ENCODE assay signal across 8 cellular contexts in genomic region chr7:28922618-28923331, GRCh38. TPM values are rescaled to one million over a fixed set of nuclear protein-coding genes. Genes with fewer than 3 reads are reported as not detected.
A peak's percentile ranks its signal among the peaks of the same experiment; 100 is the strongest.
DNase-seq lines count a peak whose midpoint lies in the region; ATAC-seq and TF ChIP-seq lines count a peak whose summit lies in the region.

No MANE protein-coding gene starts in this region.

- H3K27ac ChIP-seq in foreskin keratinocyte (no peak overlapping the region), osteoblast (ENCODE audit: low read depth, low read length) (no peak overlapping the region), tibial nerve (no peak overlapping the region)

- H2AFZ ChIP-seq in osteoblast (ENCODE audit: low read length): no peak overlapping the region

- H3K4me2 ChIP-seq in osteoblast (ENCODE audit: insufficient read depth, low read length): peak overlapping the region; percentile 44

- H3K79me2 ChIP-seq in osteoblast (ENCODE audit: insufficient read depth, low read length): no peaks in the 10 kb centered on the region

- H3K4me3 ChIP-seq in osteoblast (ENCODE audit: insufficient read depth, low read length): no peak overlapping the region
- no peak overlapping the region for H3K4me3 ChIP-seq in tibial nerve

- TF ChIP-seq EP300 in tibial nerve (IDR thresholded peaks at IDR 0.05): no peak

- H3K9me3 ChIP-seq in osteoblast (ENCODE audit: low read depth, low read length) (no peaks in the 10 kb centered on the region), tibial nerve (no peaks in the 10 kb centered on the region)

- H3K27me3 ChIP-seq in foreskin keratinocyte (peaks cover 11% of the 10 kb centered on the region), osteoblast (ENCODE audit: insufficient read depth, low read length) (peaks cover 24% of the 10 kb centered on the region), tibial nerve (no peaks in the 10 kb centered on the region)

- DNase-seq in GM03348 (ENCODE audit: low spot score): peak; percentile 50
- peak; percentile 75 for DNase-seq in LHCN-M2 (ENCODE audit: low read depth)
- DNase-seq in RPMI7951 (ENCODE audit: low read depth): peak; percentile 69
- peak; percentile 32 for DNase-seq in activated T-helper 9 cell treated with anti-CD3 and anti-CD28 coated beads, Interleukin-2, amount 50 U/mL, for 16 hours (ENCODE audit: low read depth)
- DNase-seq in foreskin keratinocyte: peak in 1 of 2 donors; percentile 38
- no peak for DNase-seq in osteoblast (ENCODE audit: insufficient read length, low spot score, missing footprints)
- peak; percentile 63 to 85 for DNase-seq in tibial nerve (ENCODE audit: low spot score in 2 of 2)

- TF ChIP-seq POLR2A in tibial nerve (IDR thresholded peaks at IDR 0.05): no peak

- H4K20me1 ChIP-seq in osteoblast (ENCODE audit: insufficient read depth, low read length): no peaks in the 10 kb centered on the region

- ATAC-seq in foreskin keratinocyte (peak; percentile 35), HG03342 (IDR thresholded peaks at IDR 0.05; ENCODE audit: unreplicated experiment) (no peak)

- H3K36me3 ChIP-seq in osteoblast (ENCODE audit: insufficient read depth, low read length) (no peaks in the 10 kb centered on the region), tibial nerve (no peaks in the 10 kb centered on the region)

- WGBS in tibial nerve, 2 donors: 12 to 14% methylated on average over 7 of the region's 7 CpGs

- H3K4me1 ChIP-seq in foreskin keratinocyte (no peaks in the 10 kb centered on the region), osteoblast (ENCODE audit: insufficient read depth, low read length) (peaks cover 20% of the 10 kb centered on the region), tibial nerve (peaks cover 0 to 44% (median 4%) of the 10 kb centered on the region in 4 donors)

- TF ChIP-seq CTCF in foreskin keratinocyte (conservative IDR thresholded peaks at IDR 0.05): peak; percentile 86
- TF ChIP-seq CTCF in osteoblast (IDR thresholded peaks at IDR 0.05; ENCODE audit: extremely low read depth, low read depth, low read length): peak; percentile 86
- TF ChIP-seq CTCF in tibial nerve (IDR thresholded peaks at IDR 0.05): peak; percentile 73 to 87 (median 81)

RNA-seq across cellular contexts. Expression of gene TRIL, which starts 35.4 kb away (rescaled TPM):
- 0.32 and 0.46 TPM in 2 replicates for total RNA-seq in LHCN-M2 (2014; rRNA removed)
- polyA plus RNA-seq in LHCN-M2 (2012): 0.02 TPM
- 6.4 and 7.1 TPM in 2 replicates for total RNA-seq in RPMI7951 (2014; rRNA removed; shearing (Covaris generic))
- not detected in 2 replicates for total RNA-seq in foreskin keratinocyte
- polyA plus RNA-seq in foreskin keratinocyte: 0.01 TPM in 1 of 2 replicates, not detected in the other
- 0.29 and 0.36 TPM in 2 replicates for total RNA-seq in osteoblast
- 1 to 10 TPM; 1.2 to 2.8 (median 2.4) TPM for total RNA-seq in tibial nerve
